ENCODE assay signal across 8 cellular contexts in the genomic region with DNA sequence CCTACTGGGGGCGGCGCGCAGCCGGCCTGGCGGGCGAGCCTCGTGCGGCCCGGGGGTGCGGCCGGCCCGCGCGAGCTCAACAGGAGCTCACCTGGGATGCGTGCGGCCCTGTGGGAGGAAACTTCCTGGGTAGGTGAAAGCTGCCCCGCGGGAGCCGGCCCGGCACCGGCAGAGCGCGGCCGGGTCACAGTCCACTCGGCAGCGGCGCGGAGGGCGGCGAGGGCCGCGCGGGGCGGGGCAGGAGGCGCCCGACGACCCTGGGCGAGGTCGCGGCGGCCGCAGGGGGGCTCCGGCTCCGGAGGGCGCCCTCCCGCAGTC. TPM values are rescaled to one million over a fixed set of nuclear protein-coding genes. Genes with fewer than 3 reads are reported as not detected.
DNase-seq lines count a peak whose midpoint lies in the region; ATAC-seq, FAIRE-seq and TF ChIP-seq lines count a peak whose summit lies in the region.

No MANE protein-coding gene starts in this region.

- no peaks in the 10 kb centered on the region for H3K9me1 ChIP-seq in K562 (ENCODE audit: control insufficient read depth, insufficient read depth, low read length)

- FAIRE-seq in K562 (lab: Jason Lieb, UNC) (no peak), kidney (lab: Jason Lieb, UNC) (no peak)

- H3K4me2 ChIP-seq in SK-N-SH: peak overlapping the region; percentile 95
- peak overlapping the region; percentile 85 for H3K4me2 ChIP-seq in K562 (ENCODE audit: insufficient read depth, low read length)

- DNase-seq in activated T-cell treated with anti-CD3 and anti-CD28 coated beads for 1 hour (ENCODE audit: low read depth): peak; percentile 14
- no peak for DNase-seq in activated T-cell treated with anti-CD3 and anti-CD28 coated beads, Interleukin-2, amount 50 U/mL, for 1 hour
- peak; percentile 82 for DNase-seq in SK-N-SH
- DNase-seq in K562 (ENCODE audit: extremely low read depth in 1 of 4, low spot score in 3 of 4): peak in 3 of 4 experiments; percentile 63 to 73 (median 73)
- peak; percentile 90 for DNase-seq in kidney
- DNase-seq in stimulated activated CD4-positive, alpha-beta T cell treated with anti-CD3 and anti-CD28 coated beads, Interleukin-4, amount 100 ng/mL, for 4 hours: peak; percentile 32 to 46
- no peak for DNase-seq in midbrain (lab: John Stamatoyannopoulos, UW)

- H3K9me3 ChIP-seq in SK-N-SH: no peaks in the 10 kb centered on the region
- H3K9me3 ChIP-seq in K562 (replicated peaks; ENCODE audit: control insufficient read depth, insufficient read depth, low read depth, low read length): no peaks in the 10 kb centered on the region
- H3K9me3 ChIP-seq in kidney (ENCODE audit: control insufficient read depth in 1 of 2, low read length in 2 of 2): no peaks in the 10 kb centered on the region

- H3K36me3 ChIP-seq in SK-N-SH (replicated peaks in 1 of 2; ENCODE audit: control insufficient read depth in 1 of 2, insufficient read depth in 2 of 2, low read length in 1 of 2) (no peaks in the 10 kb centered on the region), K562 (ENCODE audit: control insufficient read depth, insufficient read depth, low read length) (peaks cover 10% of the 10 kb centered on the region), kidney (ENCODE audit: control insufficient read depth in 1 of 2, insufficient read depth in 2 of 2, low read length in 2 of 2) (no peaks in the 10 kb centered on the region)

- peaks cover 50% of the 10 kb centered on the region for H3K79me2 ChIP-seq in SK-N-SH (ENCODE audit: insufficient read depth)
- H3K79me2 ChIP-seq in K562 (ENCODE audit: control insufficient read depth, insufficient read depth, low read length): peaks cover 53% of the 10 kb centered on the region

- TF ChIP-seq RAD21 in SK-N-SH (IDR thresholded peaks at IDR 0.05; ENCODE audit: low read length): no peak
- TF ChIP-seq RAD21 in K562 (CRISPR knock-in tag; conservative IDR thresholded peaks at IDR 0.05 in 1 of 2, IDR thresholded peaks at IDR 0.05 in 1 of 2): no peak

- intact Hi-C loops in K562 (cut with micrococcal nuclease) (loop anchor here (2.0 to 5.0 kb wide), 6 partner anchors 51 to 561 kb away; a partner anchor contains a TSS), kidney (cut with DNase I) (no loop called here)

- H3K9ac ChIP-seq in SK-N-SH: peak overlapping the region; percentile 85
- peak overlapping the region; percentile 82 to 95 for H3K9ac ChIP-seq in K562 (ENCODE audit: insufficient read depth in 1 of 2, low read depth in 2 of 2, low read length in 2 of 2)
- peak overlapping the region; percentile 90 to 96 for H3K9ac ChIP-seq in kidney (ENCODE audit: low read length in 2 of 2)

- H4K20me1 ChIP-seq in SK-N-SH (ENCODE audit: insufficient read depth) (peaks cover 37% of the 10 kb centered on the region), K562 (replicated peaks; ENCODE audit: control insufficient read depth, insufficient read depth, low read length) (no peaks in the 10 kb centered on the region)

- peak overlapping the region; percentile 69 to 81 for H3K27ac ChIP-seq in SK-N-SH (ENCODE audit: low read depth in 2 of 2, low read length in 1 of 2)
- peak overlapping the region; percentile 84 for H3K27ac ChIP-seq in K562 (ENCODE audit: extremely low read depth, low read depth, low read length)
- peak overlapping the region; percentile 91 to 93 for H3K27ac ChIP-seq in kidney (ENCODE audit: low read depth in 2 of 2, low read length in 2 of 2)

- no TSS peak for BruUV-seq in K562 (replicated peaks; lab: Mats Ljungman, UMichigan)

- in situ Hi-C loops in K562 (cut with MboI): no loop called here

- CTCF ChIA-PET in SK-N-SH (lab: Yijun Ruan, JAX): interaction anchor here (0.6 to 1.6 kb wide), 3 partner anchors 49 to 250 kb away, joined by 3 to 4 read pairs (median 3); no protein-coding TSS in a partner anchor
- CTCF ChIA-PET in K562 (lab: Yijun Ruan, JAX; ENCODE audit: low intra/inter-chr PET ratio): no interaction called here

- H2AFZ ChIP-seq in SK-N-SH (ENCODE audit: low read depth) (peak overlapping the region; percentile 39; the same call in 1 of the 2 replicates), K562 (ENCODE audit: low read depth, low read length) (peak overlapping the region; percentile 74)

- WGBS in SK-N-SH (ENCODE audit: low lambda C conversion rate): 9% methylated on average over 4 of the region's 46 CpGs
- WGBS in K562 (ENCODE audit: insufficient coverage, low coverage, missing lambda C conversion rate): 2% methylated on average over 46 of the region's 46 CpGs

- peaks cover 9% of the 10 kb centered on the region for H3F3A ChIP-seq in SK-N-SH (replicated peaks; ENCODE audit: insufficient read depth)

- H3K4me3 ChIP-seq in SK-N-SH (ENCODE audit: low read depth in 2 of 2, low read length in 1 of 2) (peak overlapping the region; percentile 81 to 92), K562 (peak overlapping the region; percentile 59), kidney (ENCODE audit: low read length in 2 of 2) (peak overlapping the region; percentile 93 to 96)

- no peaks in the 10 kb centered on the region for H3K9me2 ChIP-seq in SK-N-SH

- TF ChIP-seq EP300 in SK-N-SH (IDR thresholded peaks at IDR 0.05; ENCODE audit: borderline replicate concordance in 1 of 2, low read depth in 1 of 2, low read length in 1 of 2) (no peak), K562 (IDR thresholded peaks at IDR 0.05; ENCODE audit: low read length) (no peak)

- POLR2A ChIA-PET in SK-N-SH (lab: Yijun Ruan, JAX): no interaction called here
- POLR2A ChIA-PET in K562 (lab: Yijun Ruan, JAX): interaction anchor here (0.7 to 2.9 kb wide), 11 partner anchors 9 to 166 kb away, joined by 3 to 14 read pairs (median 4); no protein-coding TSS in a partner anchor

- no peak for TF ChIP-seq CTCF in SK-N-SH (IDR thresholded peaks at IDR 0.05)
- no peak for TF ChIP-seq CTCF in K562 (IDR thresholded peaks at IDR 0.05 in 2 of 3, conservative IDR thresholded peaks at IDR 0.05 in 1 of 3; ENCODE audit: insufficient read depth in 2 of 3, low read depth in 1 of 3, low read length in 3 of 3)
- TF ChIP-seq CTCF in kidney (IDR thresholded peaks at IDR 0.05; ENCODE audit: borderline replicate concordance, extremely low read depth, insufficient read depth): no peak

- TF ChIP-seq POLR2A in K562 (conservative IDR thresholded peaks at IDR 0.05): no peak

- peak; percentile 44 for ATAC-seq in HG02973 (IDR thresholded peaks at IDR 0.05; ENCODE audit: unreplicated experiment)
- ATAC-seq in K562: peak; percentile 23

- peaks cover 10 to 19% of the 10 kb centered on the region in 2 experiments; a peak in 3 of 4 replicates for H3K4me1 ChIP-seq in SK-N-SH (ENCODE audit: control insufficient read depth in 1 of 2, insufficient read depth in 2 of 2, low read depth in 1 of 2, low read length in 1 of 2)
- H3K4me1 ChIP-seq in K562 (replicated peaks in 1 of 2; ENCODE audit: control insufficient read depth in 2 of 2, insufficient read depth in 2 of 2, low read length in 2 of 2): peaks cover 9 to 40% of the 10 kb centered on the region in 2 experiments
- peaks cover 10 to 25% of the 10 kb centered on the region in 2 donors for H3K4me1 ChIP-seq in kidney (ENCODE audit: control insufficient read depth in 1 of 2, insufficient read depth in 1 of 2, low read depth in 1 of 2, low read length in 2 of 2)

- H3K27me3 ChIP-seq in SK-N-SH (ENCODE audit: insufficient read depth) (no peaks in the 10 kb centered on the region), K562 (ENCODE audit: control insufficient read depth in 2 of 2, insufficient read depth in 2 of 2, low read length in 2 of 2) (no peaks in the 10 kb centered on the region)

TF ChIP-seq in SK-N-SH, 30 proteins besides CTCF, POLR2A, EP300 and RAD21 (continues in another document):
- TF ChIP-seq NRF1 (IDR thresholded peaks at IDR 0.05; ENCODE audit: low read depth, low read length) (no peak), ELF1 (IDR thresholded peaks at IDR 0.05) (no peak), FOXM1 (IDR thresholded peaks at IDR 0.05; ENCODE audit: low read depth) (no peak)
- TF ChIP-seq, protein P1, sequence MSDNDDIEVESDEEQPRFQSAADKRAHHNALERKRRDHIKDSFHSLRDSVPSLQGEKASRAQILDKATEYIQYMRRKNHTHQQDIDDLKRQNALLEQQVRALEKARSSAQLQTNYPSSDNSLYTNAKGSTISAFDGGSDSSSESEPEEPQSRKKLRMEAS (IDR thresholded peaks at IDR 0.05; ENCODE audit: low read depth): 0 out of 2 replicates have a peak, but pooled peaks have one; percentile 28

TF ChIP-seq in K562, 482 proteins besides CTCF, POLR2A, EP300 and RAD21 (continues in another document):
- no peak for TF ChIP-seq PYGO2 (tag; IDR thresholded peaks at IDR 0.05)
- 0 out of 2 replicates have a peak, but pooled peaks have one; percentile 43 for TF ChIP-seq ZNF583 (CRISPR knock-in tag; IDR thresholded peaks at IDR 0.05)

RNA-seq across cellular contexts. Expression of a gene that starts 0.4 kb away (rescaled TPM):
- 17.0 and 23.1 TPM in 2 replicates for polyA plus RNA-seq in SK-N-SH (2012; rRNA removed)
- 25.7 and 29.7 TPM in 2 replicates for polyA plus RNA-seq in SK-N-SH (2012; cell fraction: cytosol; rRNA removed)
- 14.2 and 41.4 TPM in 2 replicates for polyA plus RNA-seq in SK-N-SH (2012; cell fraction: nucleus; rRNA removed)
- 166 and 354 TPM in 2 replicates for total RNA-seq in K562 (2011; cell fraction: chromatin; rRNA removed; ENCODE audit: low replicate concordance)
- 42.5 and 54.6 TPM in 2 replicates for total RNA-seq in K562 (2011; cell fraction: nucleolus; rRNA removed)
- total RNA-seq in K562 (2011; cell fraction: nucleoplasm; rRNA removed): 102 and 104 TPM in 2 replicates
- total RNA-seq in K562 (2014; rRNA removed): 31.0 and 31.1 TPM in 2 replicates
- 55.0 and 67.0 TPM in 2 replicates for total RNA-seq in K562 (2014; rRNA removed; fragmentation: Illumina TruSeq; extraction: Trizol)
- total RNA-seq in K562 (2015; rRNA removed; fragmentation: Illumina TruSeq; extraction: Trizol): 43.0 and 47.7 TPM in 2 replicates
- total RNA-seq in K562 (2021): 59.7 and 69.0 TPM in 2 replicates
- 46.6 and 64.5 TPM in 2 replicates for polyA plus RNA-seq in K562 (2011; rRNA removed)
- 12.8 and 22.2 TPM in 2 replicates for polyA plus RNA-seq in K562 (2011; cell fraction: cytosol; rRNA removed)
- 32.0 and 36.8 TPM in 2 replicates for polyA plus RNA-seq in K562 (2011; cell fraction: nucleus; rRNA removed)
- 26.7 and 38.3 TPM in 2 replicates for polyA plus RNA-seq in K562 (2012)
- polyA plus RNA-seq in K562 (2014; fragmentation: Illumina TruSeq; extraction: Trizol): 41.2 and 41.7 TPM in 2 replicates
- 10 to 100 TPM; 23.1 to 31.6 TPM for polyA plus RNA-seq in K562 (2014; fragmentation: Nextera tagmentation; extraction: Ambion mirVana)
- polyA plus RNA-seq in K562 (2014; rRNA removed): 33.6 and 33.9 TPM in 2 replicates
- 141 and 149 TPM in 2 replicates for polyA minus RNA-seq in K562 (2011; rRNA and poly(A)+ RNA removed)
- 49.4 and 55.8 TPM in 2 replicates for polyA minus RNA-seq in K562 (2011; cell fraction: cytosol; rRNA and poly(A)+ RNA removed)
- polyA minus RNA-seq in K562 (2011; cell fraction: nucleus; rRNA and poly(A)+ RNA removed): 34.7 and 51.0 TPM in 2 replicates
- total RNA-seq in kidney: 91.3 TPM
- 17.5 TPM for polyA plus RNA-seq in kidney (ENCODE audit: insufficient read depth, low read depth, low replicate concordance)

Comparison
In these comparisons a context has a peak if more than half of its experiments do, and no peak if none do; other contexts are left out.
1. DNase-seq: peak in activated T-cell treated with anti-CD3 and anti-CD28 coated beads for 1 hour (single experiment), SK-N-SH (single experiment), K562 (3 of 4), kidney (single experiment) and stimulated activated CD4-positive, alpha-beta T cell treated with anti-CD3 and anti-CD28 coated beads, Interleukin-4, amount 100 ng/mL, for 4 hours (2 of 2); none in activated T-cell treated with anti-CD3 and anti-CD28 coated beads, Interleukin-2, amount 50 U/mL, for 1 hour (single experiment) and midbrain (single experiment).
2. Peak in every context shown above with its lines, with median percentiles within 50 percentile points of each other: H3K27ac ChIP-seq, H3K4me3 ChIP-seq and H3K9ac ChIP-seq.